In the genomic region with DNA sequence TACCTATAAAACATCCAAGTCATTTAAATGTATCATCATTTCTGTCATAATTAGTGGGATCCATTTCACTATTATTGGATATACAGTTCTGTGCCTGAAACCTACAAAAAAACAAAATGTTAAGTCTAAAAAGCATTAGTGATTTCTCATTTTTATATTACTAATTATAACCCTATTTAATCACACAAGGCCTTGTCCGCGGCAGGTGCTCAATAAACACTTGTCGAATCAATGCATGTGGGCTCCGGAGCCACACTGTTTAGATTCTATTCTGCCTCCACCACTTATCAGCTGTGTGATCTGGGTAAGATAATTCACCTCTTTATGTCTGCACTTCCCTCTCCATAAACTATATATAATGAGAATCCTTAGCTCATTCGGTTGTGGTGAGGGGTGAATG, we compare ENCODE assay signal across 7 cellular contexts. TPM values are rescaled to one million over a fixed set of nuclear protein-coding genes. Genes with fewer than 3 reads are reported as not detected.
DNase-seq lines count a peak whose midpoint lies in the region; ATAC-seq, FAIRE-seq and TF ChIP-seq lines count a peak whose summit lies in the region.
"Not testable (repeated sequence)": the region's sequence is repeated elsewhere in the genome, so short reads cannot be mapped to it uniquely, and the experiment has no call there.

TSS of gene NPIPB4 (minus strand) at position 101 of the 400 bp plus-strand sequence. CDS start 378 bp downstream, outside the sequence.

- intact Hi-C loops in adrenal gland (cut with DNase I); naive thymus-derived CD4-positive, alpha-beta T cell (cut with micrococcal nuclease): not testable (repeated sequence)

- not testable (repeated sequence) for H4K5ac ChIP-seq in H9 (ENCODE audit: insufficient read length, low read depth, low read length)

- DNase-seq in H9; WTC11 (ENCODE audit: low spot score); adrenal gland; hepatocyte (ENCODE audit: low spot score); naive thymus-derived CD4-positive, alpha-beta T cell; small intestine: not testable (repeated sequence)

- H4K20me1 ChIP-seq in H9 (ENCODE audit: control insufficient read depth, insufficient read depth, insufficient read length); hepatocyte (ENCODE audit: insufficient read depth, poor library complexity, severe bottlenecking): not testable (repeated sequence)

- not testable (repeated sequence) for H2BK20ac ChIP-seq in H9 (ENCODE audit: low read depth, low read length, poor library complexity, severe bottlenecking)

- not testable (repeated sequence) for H3K18ac ChIP-seq in H9 (ENCODE audit: insufficient read length, low read depth, low read length)

- TF ChIP-seq POLR2A in adrenal gland (IDR thresholded peaks at IDR 0.05): not testable (repeated sequence)

- H3K36me3 Mint-ChIP-seq in H9 (ENCODE audit: insufficient read depth in 1 of 3, low read depth in 3 of 3); WTC11; naive thymus-derived CD4-positive, alpha-beta T cell: not testable (repeated sequence)

- not testable (repeated sequence) for H3K79me2 ChIP-seq in H9 (ENCODE audit: insufficient read depth, low read length); hepatocyte

- H3K27me3 ChIP-seq in H9 (ENCODE audit: insufficient read depth, low read length); adrenal gland; esophagus (ENCODE audit: control insufficient read depth in 1 of 2, insufficient read depth in 2 of 2, low read length in 2 of 2); hepatocyte; naive thymus-derived CD4-positive, alpha-beta T cell (ENCODE audit: control insufficient read depth in 2 of 2, insufficient read depth in 2 of 2, low read length in 2 of 2); small intestine (ENCODE audit: control insufficient read depth in 2 of 2, insufficient read depth in 2 of 2, low read length in 2 of 2): not testable (repeated sequence)

- not testable (repeated sequence) for H3K9me2 ChIP-seq in hepatocyte (replicated peaks; ENCODE audit: insufficient read depth)

- POLR2A ChIA-PET in WTC11 (lab: Charles Lee); naive thymus-derived CD4-positive, alpha-beta T cell (lab: Charles Lee): not testable (repeated sequence)

- not testable (repeated sequence) for H2BK15ac ChIP-seq in H9 (ENCODE audit: low read depth, low read length)

- not testable (repeated sequence) for H3K27ac Mint-ChIP-seq in H9; WTC11; naive thymus-derived CD4-positive, alpha-beta T cell

- not testable (repeated sequence) for H2BK5ac ChIP-seq in H9 (ENCODE audit: insufficient read length, low read length)

- H3K4ac ChIP-seq in H9 (ENCODE audit: low read depth, low read length): not testable (repeated sequence)

- not testable (repeated sequence) for H3K4me2 ChIP-seq in H9 (ENCODE audit: insufficient read depth, insufficient read length, low read length); hepatocyte

- not testable (repeated sequence) for H3K4me3 Mint-ChIP-seq in H9; WTC11; naive thymus-derived CD4-positive, alpha-beta T cell

- not testable (repeated sequence) for TF ChIP-seq CTCF in H9 (conservative IDR thresholded peaks at IDR 0.05); WTC11 (IDR thresholded peaks at IDR 0.05); adrenal gland (IDR thresholded peaks at IDR 0.05); hepatocyte (IDR thresholded peaks at IDR 0.05; ENCODE audit: poor library complexity)

- H2AFZ ChIP-seq in H9 (ENCODE audit: low read length); hepatocyte: not testable (repeated sequence)

- H4K8ac ChIP-seq in H9 (replicated peaks; ENCODE audit: insufficient read length, low read depth, low read length): not testable (repeated sequence)

- H3K4me1 Mint-ChIP-seq in H9; WTC11; naive thymus-derived CD4-positive, alpha-beta T cell: not testable (repeated sequence)

- H3K4me3 ChIP-seq in adrenal gland; esophagus (ENCODE audit: low read depth in 1 of 2, low read length in 2 of 2); hepatocyte; naive thymus-derived CD4-positive, alpha-beta T cell (ENCODE audit: low read length); small intestine (ENCODE audit: low read depth in 1 of 2, low read length in 2 of 2): not testable (repeated sequence)

- H3K23me2 ChIP-seq in H9 (ENCODE audit: insufficient read length, low read depth, low read length, poor library complexity, severe bottlenecking): not testable (repeated sequence)

- no CpG with 5 or more reads among the region's 5 CpGs for WGBS in H9 (ENCODE audit: extremely low coverage, insufficient read length, low lambda C conversion rate)
- no CpG with 5 or more reads among the region's 5 CpGs for WGBS in adrenal gland, 4 donors
- no CpG with 5 or more reads among the region's 5 CpGs for WGBS in esophagus, 2 donors
- WGBS in hepatocyte (ENCODE audit: low lambda C conversion rate, missing lambda C conversion rate): no CpG with 5 or more reads among the region's 5 CpGs
- no CpG with 5 or more reads among the region's 5 CpGs for WGBS in small intestine, 3 donors

- CTCF ChIA-PET in WTC11 (lab: Charles Lee); naive thymus-derived CD4-positive, alpha-beta T cell (lab: Charles Lee): not testable (repeated sequence)

- H2BK12ac ChIP-seq in H9 (ENCODE audit: insufficient read length, low read depth, low read length): not testable (repeated sequence)

- not testable (repeated sequence) for H2BK120ac ChIP-seq in H9 (ENCODE audit: low read depth, low read length, poor library complexity, severe bottlenecking)

- H3K4me1 ChIP-seq in H9 (ENCODE audit: insufficient read depth, low read length); adrenal gland (replicated peaks in 1 of 2); esophagus (ENCODE audit: control insufficient read depth in 2 of 2, insufficient read depth in 2 of 2, low read length in 1 of 2); hepatocyte (ENCODE audit: insufficient read depth); naive thymus-derived CD4-positive, alpha-beta T cell (ENCODE audit: control insufficient read depth in 2 of 2, insufficient read depth in 2 of 2, low read length in 2 of 2); small intestine (ENCODE audit: control insufficient read depth in 2 of 2, insufficient read depth in 1 of 2, low read depth in 1 of 2, low read length in 1 of 2): not testable (repeated sequence)

- H3K79me1 ChIP-seq in H9 (ENCODE audit: insufficient read depth, low read depth, low read length, poor library complexity, severe bottlenecking): not testable (repeated sequence)

- not testable (repeated sequence) for H3K9ac ChIP-seq in H9 (ENCODE audit: extremely low read depth, insufficient read length, low read length)

- not testable (repeated sequence) for H3K23ac ChIP-seq in H9 (ENCODE audit: insufficient read length, low read depth, low read length)

- H3K27ac ChIP-seq in H9 (ENCODE audit: insufficient read length, low read depth, low read length); adrenal gland; esophagus (ENCODE audit: low read depth in 2 of 2, low read length in 1 of 2); hepatocyte; naive thymus-derived CD4-positive, alpha-beta T cell (ENCODE audit: low read depth, low read length); small intestine (ENCODE audit: low read depth in 1 of 2, low read length in 1 of 2): not testable (repeated sequence)

- not testable (repeated sequence) for H3K9me3 ChIP-seq in H9 (ENCODE audit: control insufficient read depth, low read depth, low read length); adrenal gland (replicated peaks in 1 of 3); esophagus (ENCODE audit: control insufficient read depth in 2 of 2, insufficient read depth in 1 of 2, low read depth in 1 of 2, low read length in 1 of 2); hepatocyte (ENCODE audit: low read depth); naive thymus-derived CD4-positive, alpha-beta T cell (ENCODE audit: control insufficient read depth in 2 of 3, low read length in 3 of 3); small intestine (ENCODE audit: control insufficient read depth, low read depth)

- H4K91ac ChIP-seq in H9 (ENCODE audit: insufficient read length, low read depth, low read length): not testable (repeated sequence)

- H3K36me3 ChIP-seq in adrenal gland (replicated peaks in 1 of 2); esophagus (ENCODE audit: control insufficient read depth in 2 of 2, insufficient read depth in 2 of 2, low read length in 1 of 2); hepatocyte (replicated peaks; ENCODE audit: insufficient read depth, low read depth); naive thymus-derived CD4-positive, alpha-beta T cell (ENCODE audit: control insufficient read depth in 2 of 3, insufficient read depth in 3 of 3, low read length in 3 of 3); small intestine (ENCODE audit: control insufficient read depth in 2 of 2, insufficient read depth in 2 of 2, low read length in 2 of 2): not testable (repeated sequence)

- not testable (repeated sequence) for H3K14ac ChIP-seq in H9 (ENCODE audit: insufficient read depth, low read length)

- not testable (repeated sequence) for H3K9me3 Mint-ChIP-seq in H9; WTC11; naive thymus-derived CD4-positive, alpha-beta T cell

- not testable (repeated sequence) for H3K27me3 Mint-ChIP-seq in H9 (ENCODE audit: low read depth); WTC11 (ENCODE audit: low read depth); naive thymus-derived CD4-positive, alpha-beta T cell

- FAIRE-seq in small intestine (lab: Jason Lieb, UNC): not testable (repeated sequence)

- not testable (repeated sequence) for H3T11ph ChIP-seq in H9 (ENCODE audit: low read length)

- not testable (repeated sequence) for H2AK5ac ChIP-seq in H9 (ENCODE audit: insufficient read length, low read length)

- H3K56ac ChIP-seq in H9 (ENCODE audit: insufficient read length, low read depth, low read length): not testable (repeated sequence)

- ATAC-seq in WTC11; naive thymus-derived CD4-positive, alpha-beta T cell: not testable (repeated sequence)

RNA-seq across cellular contexts. Expression of gene NPIPB4, which starts in this region (rescaled TPM):
- total RNA-seq in H9 (2021) (110 and 161 TPM in 2 replicates), WTC11 (2021) (56.8 to 64.3 TPM (median 58.5 TPM) in 3 replicates), adrenal gland (10 to 100 TPM in 7 of 8 donors, 1 to 10 TPM in 1; 7.6 to 83.6 (median 34.5) TPM), hepatocyte (16.0 and 26.1 TPM in 2 replicates)
- polyA plus RNA-seq in adrenal gland (10 to 100 TPM; 12.7 to 41.3 (median 25.8) TPM), esophagus (10 to 100 TPM; 13.7 to 22.1 TPM), hepatocyte (25.8 and 39.1 TPM in 2 replicates), small intestine (10 to 100 TPM in 2 of 3 donors, 1 to 10 TPM in 1; 9.2 to 18.2 (median 10.5) TPM)
- total RNA-seq in naive thymus-derived CD4-positive, alpha-beta T cell: 100 to 1,000 TPM; 221 to 409 (median 232) TPM
- 1 to 10 TPM; 5.1 to 5.3 TPM for polyA plus RNA-seq in naive thymus-derived CD4-positive, alpha-beta T cell
